17 cellular contexts compared by ENCODE assay signal in genomic region chr7:2813350-2814185, GRCh38. TPM values are rescaled to one million over a fixed set of nuclear protein-coding genes. Genes with fewer than 3 reads are reported as not detected.
DNase-seq lines count a peak whose midpoint lies in the region; ATAC-seq and TF ChIP-seq lines count a peak whose summit lies in the region.
"Had no signal": no experiment of that assay in that cellular context is flagged by ENCODE, and none has a peak within 500 bp of the region (broad histone marks: within the 10 kb centered on the region; RNA-seq: fewer than 3 reads in every experiment).

No MANE protein-coding gene starts in this region.

- no peaks in the 10 kb centered on the region for H3K36me3 ChIP-seq in Peyer's patch
- no peaks in the 10 kb centered on the region for H3K36me3 ChIP-seq in psoas muscle (ENCODE audit: insufficient read depth in 1 of 2, low read depth in 1 of 2)
- H3K36me3 ChIP-seq: gastroesophageal sphincter, ovary had no signal

- POLR2A ChIA-PET in AG04450 (lab: Yijun Ruan, JAX): interaction anchor here (0.6 to 0.7 kb wide), 4 partner anchors 8 to 123 kb away, joined by 3 to 8 read pairs (median 4); no protein-coding TSS in a partner anchor

- H3K9me3 Mint-ChIP-seq in activated T-helper 1 cell treated with anti-CD3 and anti-CD28 coated beads, Interleukin-12 subunit alpha, Interleukin-12 subunit beta, Interleukin-2, Interleukin-4 antibody, amounts not matched to agents 30 ng/mL and 10 ng/mL and 1 ng/mL, durations not matched to agents 14 hours and 24 hours and 36 hours: no peaks in the 10 kb centered on the region
- H3K9me3 Mint-ChIP-seq: activated naive CD4-positive, alpha-beta T cell treated with anti-CD3 and anti-CD28 coated beads, Interleukin-2, amount 50 U/mL, for 72 hours; immature natural killer cell had no signal

- H3K4me1 ChIP-seq in Peyer's patch (peaks cover 0 to 7% (median 0%) of the 10 kb centered on the region in 4 donors), psoas muscle (peaks cover 10% of the 10 kb centered on the region)

- no peak overlapping the region for H3K4me3 Mint-ChIP-seq in activated T-helper 1 cell treated with anti-CD3 and anti-CD28 coated beads, Interleukin-12 subunit alpha, Interleukin-12 subunit beta, Interleukin-2, Interleukin-4 antibody, amounts not matched to agents 30 ng/mL and 10 ng/mL and 1 ng/mL, durations not matched to agents 14 hours and 24 hours and 36 hours
- H3K4me3 Mint-ChIP-seq: activated CD8-positive, alpha-beta memory T cell treated with anti-CD3 and anti-CD28 coated beads, Interleukin-2, amount 10 ng/mL, durations not matched to agents 7 days and 5 days; immature natural killer cell had no signal

- peaks cover 8% of the 10 kb centered on the region for H3K36me3 Mint-ChIP-seq in activated T-helper 1 cell treated with anti-CD3 and anti-CD28 coated beads, Interleukin-12 subunit alpha, Interleukin-12 subunit beta, Interleukin-2, Interleukin-4 antibody, amounts not matched to agents 30 ng/mL and 10 ng/mL and 1 ng/mL, durations not matched to agents 14 hours and 24 hours and 36 hours (ENCODE audit: low read depth)
- H3K36me3 Mint-ChIP-seq: activated CD8-positive, alpha-beta memory T cell treated with anti-CD3 and anti-CD28 coated beads, Interleukin-2, amount 10 ng/mL, durations not matched to agents 7 days and 5 days; activated naive CD4-positive, alpha-beta T cell treated with anti-CD3 and anti-CD28 coated beads, Interleukin-2, amount 50 U/mL, for 72 hours had no signal

- no peaks in the 10 kb centered on the region for H3K27me3 ChIP-seq in AG04450 (ENCODE audit: control insufficient read depth, insufficient read depth, low read length)
- H3K27me3 ChIP-seq in Peyer's patch: no peaks in the 10 kb centered on the region
- no peaks in the 10 kb centered on the region for H3K27me3 ChIP-seq in psoas muscle (ENCODE audit: insufficient read depth in 3 of 3, low read length in 2 of 3)
- H3K27me3 ChIP-seq: gastroesophageal sphincter, ovary had no signal

- WGBS in psoas muscle, 3 donors: 81 to 86% (median 82%) methylated on average over 19 to 20 of the region's 20 CpGs

- peaks cover 6% of the 10 kb centered on the region for H3K4me1 Mint-ChIP-seq in activated T-helper 1 cell treated with anti-CD3 and anti-CD28 coated beads, Interleukin-12 subunit alpha, Interleukin-12 subunit beta, Interleukin-2, Interleukin-4 antibody, amounts not matched to agents 30 ng/mL and 10 ng/mL and 1 ng/mL, durations not matched to agents 14 hours and 24 hours and 36 hours (ENCODE audit: low read depth)
- H3K4me1 Mint-ChIP-seq: activated CD8-positive, alpha-beta memory T cell treated with anti-CD3 and anti-CD28 coated beads, Interleukin-2, amount 10 ng/mL, durations not matched to agents 7 days and 5 days had no signal

- CTCF ChIA-PET in AG04450 (lab: Charles Lee): interaction anchor here (1.0 to 1.5 kb wide), 2 partner anchors 8 to 51 kb away, joined by 3 to 4 read pairs; no protein-coding TSS in a partner anchor

- intact Hi-C loops in psoas muscle (cut with DNase I): loop anchor here in 1 of 2 donors (5.0 kb wide), 1 partner anchor 51 kb away; no protein-coding TSS in a partner anchor
- intact Hi-C loops in activated T-helper 1 cell treated with anti-CD3 and anti-CD28 coated beads, Interleukin-12 subunit alpha, Interleukin-12 subunit beta, Interleukin-2, Interleukin-4 antibody, amounts not matched to agents 30 ng/mL and 10 ng/mL and 1 ng/mL, durations not matched to agents 14 hours and 24 hours and 36 hours (cut with micrococcal nuclease): no loop called here

- H3K4me3 ChIP-seq in AG04450 (ENCODE audit: low read depth, low read length): no peak overlapping the region
- H3K4me3 ChIP-seq in Peyer's patch: no peak overlapping the region
- H3K4me3 ChIP-seq in fibroblast of villous mesenchyme (ENCODE audit: low read depth, low read length): peak overlapping the region; percentile 28
- no peak overlapping the region for H3K4me3 ChIP-seq in psoas muscle
- H3K4me3 ChIP-seq: gastroesophageal sphincter, ovary had no signal

- TF ChIP-seq CTCF in AG04450 (IDR thresholded peaks at IDR 0.05; ENCODE audit: low read depth, low read length): no peak
- no peak for TF ChIP-seq CTCF in Peyer's patch (IDR thresholded peaks at IDR 0.05)
- TF ChIP-seq CTCF in fibroblast of villous mesenchyme (IDR thresholded peaks at IDR 0.05; ENCODE audit: insufficient read depth, low read depth, low read length): no peak
- no peak for TF ChIP-seq CTCF in psoas muscle (IDR thresholded peaks at IDR 0.05)

- peak overlapping the region; percentile 21 for H3K27ac ChIP-seq in AG04450 (ENCODE audit: low read depth, low read length)
- peak overlapping the region; percentile 40 to 59 (median 48) for H3K27ac ChIP-seq in Peyer's patch
- H3K27ac ChIP-seq in psoas muscle: peak overlapping the region; percentile 27

- H3K27ac Mint-ChIP-seq in activated T-helper 1 cell treated with anti-CD3 and anti-CD28 coated beads, Interleukin-12 subunit alpha, Interleukin-12 subunit beta, Interleukin-2, Interleukin-4 antibody, amounts not matched to agents 30 ng/mL and 10 ng/mL and 1 ng/mL, durations not matched to agents 14 hours and 24 hours and 36 hours: no peak overlapping the region
- H3K27ac Mint-ChIP-seq: activated CD8-positive, alpha-beta memory T cell treated with anti-CD3 and anti-CD28 coated beads, Interleukin-2, amount 10 ng/mL, durations not matched to agents 7 days and 5 days; immature natural killer cell had no signal

- TF ChIP-seq POLR2A in Peyer's patch (IDR thresholded peaks at IDR 0.05): no peak

- H3K9me3 ChIP-seq in AG04450 (ENCODE audit: control insufficient read depth, insufficient read depth, low read length) (peaks cover 15% of the 10 kb centered on the region; the same call in 1 of the 2 replicates), Peyer's patch (no peaks in the 10 kb centered on the region), psoas muscle (no peaks in the 10 kb centered on the region)
- H3K9me3 ChIP-seq: gastroesophageal sphincter, ovary had no signal

- DNase-seq in AG04450 (ENCODE audit: low read depth, low spot score) (no peak), Peyer's patch (no peak), fibroblast of villous mesenchyme (ENCODE audit: low read depth) (no peak), psoas muscle (no peak), NCI-H345 treated with DMSO at 0.1 percent for 48 hours (lab: John Stamatoyannopoulos, UW; ENCODE audit: unreplicated experiment) (no peak), HuH-7.5 (ENCODE audit: low spot score) (no peak), amniotic stem cell (lab: John Stamatoyannopoulos, UW) (no peak)
- no peak for DNase-seq in activated T-helper 1 cell treated with anti-CD3 and anti-CD28 coated beads, Interleukin-12 subunit alpha, Interleukin-12 subunit beta, Interleukin-2, Interleukin-4 antibody, amounts not matched to agents 30 ng/mL and 10 ng/mL and 1 ng/mL, durations not matched to agents 14 hours and 24 hours and 36 hours (ENCODE audit: low spot score)
- DNase-seq: activated CD8-positive, alpha-beta memory T cell treated with anti-CD3 and anti-CD28 coated beads, Interleukin-2, amount 10 ng/mL, durations not matched to agents 7 days and 5 days; immature natural killer cell; NCI-H1930; PC-3; stimulated activated CD4-positive, alpha-beta T cell treated with anti-CD3 and anti-CD28 coated beads, Interleukin-15, amount 100 ng/mL, for 24 hours; SW 1271 had no signal

- no peaks in the 10 kb centered on the region for H3K27me3 Mint-ChIP-seq in activated T-helper 1 cell treated with anti-CD3 and anti-CD28 coated beads, Interleukin-12 subunit alpha, Interleukin-12 subunit beta, Interleukin-2, Interleukin-4 antibody, amounts not matched to agents 30 ng/mL and 10 ng/mL and 1 ng/mL, durations not matched to agents 14 hours and 24 hours and 36 hours (ENCODE audit: insufficient read depth)
- H3K27me3 Mint-ChIP-seq: activated CD8-positive, alpha-beta memory T cell treated with anti-CD3 and anti-CD28 coated beads, Interleukin-2, amount 10 ng/mL, durations not matched to agents 7 days and 5 days had no signal

- ATAC-seq in psoas muscle: no peak
- ATAC-seq: activated CD8-positive, alpha-beta memory T cell treated with anti-CD3 and anti-CD28 coated beads, Interleukin-2, amount 10 ng/mL, durations not matched to agents 7 days and 5 days; activated naive CD4-positive, alpha-beta T cell treated with anti-CD3 and anti-CD28 coated beads, Interleukin-2, amount 50 U/mL, for 72 hours; gastroesophageal sphincter; PC-3 had no signal

RNA-seq across cellular contexts. Expression of gene GNA12, which starts 30.5 kb away (rescaled TPM):
- polyA plus RNA-seq in AG04450 (2011; rRNA removed) (97.4 and 110 TPM in 2 replicates), psoas muscle (10 to 100 TPM in 2 of 3 donors, 1 to 10 TPM in 1; 7.1 to 19.3 (median 17.6) TPM)
- polyA minus RNA-seq in AG04450 (2011; rRNA and poly(A)+ RNA removed): 114 and 135 TPM in 2 replicates
- total RNA-seq in Peyer's patch (10 to 100 TPM; 11.0 to 68.5 (median 20.4) TPM), fibroblast of villous mesenchyme (41.9 and 46.2 TPM in 2 replicates), psoas muscle (10 to 100 TPM; 14.6 to 20.2 (median 15.0) TPM)
- 36.3 and 36.4 TPM in 2 replicates for total RNA-seq in activated T-helper 1 cell treated with anti-CD3 and anti-CD28 coated beads, Interleukin-12 subunit alpha, Interleukin-12 subunit beta, Interleukin-2, Interleukin-4 antibody, amounts not matched to agents 30 ng/mL and 10 ng/mL and 1 ng/mL, durations not matched to agents 14 hours and 24 hours and 36 hours
